In the genomic region with DNA sequence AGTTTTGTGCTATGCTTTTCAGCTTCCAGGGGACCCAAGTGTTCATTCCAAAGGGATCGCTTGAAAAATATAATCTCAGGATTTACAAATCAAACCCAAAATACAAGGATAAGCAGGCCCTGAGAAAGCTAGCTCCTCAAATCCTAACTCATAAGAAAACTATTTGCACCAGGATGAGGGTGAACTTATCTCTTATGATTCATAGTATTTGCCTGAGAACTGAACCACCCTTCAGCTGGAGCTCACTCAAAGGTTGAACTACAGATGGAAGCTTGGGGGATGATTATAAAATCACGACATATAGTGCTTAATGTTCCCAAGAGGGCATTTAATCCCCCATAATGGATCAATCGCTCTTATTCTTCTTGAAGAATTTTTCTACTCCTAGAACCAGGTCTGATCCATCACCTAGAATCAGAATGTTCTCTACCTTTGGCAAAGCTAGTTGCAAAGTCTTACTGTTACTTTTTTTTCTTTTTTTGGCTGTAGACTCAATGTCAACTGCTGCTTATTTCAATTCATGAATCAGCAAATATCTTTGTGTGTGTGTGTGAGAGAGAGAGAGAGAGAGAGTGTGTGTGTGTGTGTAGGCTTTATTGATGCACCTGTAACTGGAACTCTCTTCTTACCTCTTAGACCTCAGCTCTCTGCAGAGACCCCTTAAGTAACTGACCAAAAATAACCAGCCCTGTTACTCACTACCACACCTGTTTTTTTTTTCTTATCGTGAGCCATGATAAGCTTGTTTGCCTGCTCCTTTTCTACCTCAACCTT, we compare ENCODE assay signal across 10 cellular contexts. TPM values are rescaled to one million over a fixed set of nuclear protein-coding genes. Genes with fewer than 3 reads are reported as not detected.
DNase-seq lines count a peak whose midpoint lies in the region; ATAC-seq and TF ChIP-seq lines count a peak whose summit lies in the region.
"Had no signal": no experiment of that assay in that cellular context is flagged by ENCODE, and none has a peak within 500 bp of the region (broad histone marks: within the 10 kb centered on the region; RNA-seq: fewer than 3 reads in every experiment).

No MANE protein-coding gene starts in this region.

- no peaks in the 10 kb centered on the region for H3K27me3 ChIP-seq in ovary
- H3K27me3 ChIP-seq: adrenal gland, transverse colon had no signal

- TF ChIP-seq POLR2A in ovary (IDR thresholded peaks at IDR 0.05), result no peak

- POLR2A ChIA-PET in activated CD4-positive, alpha-beta T cell treated with anti-CD3 and anti-CD28 coated beads for 36 hours (lab: Charles Lee), result interaction anchor here (0.5 to 2.0 kb wide), 5 partner anchors 12 to 585 kb away, joined by 3 to 8 read pairs (median 6); partner anchors contain the start of gene ARL4C

- peak; percentile 34 for ATAC-seq in activated CD4-positive, alpha-beta T cell treated with anti-CD3 and anti-CD28 coated beads for 36 hours
- peak; percentile 23 for ATAC-seq in T-helper 17 cell
- ATAC-seq in stimulated activated naive CD8-positive, alpha-beta T cell treated with anti-CD3 and anti-CD28 coated beads, Interleukin-15, Interleukin-2, amounts not matched to agents 100 U/mL and 50 U/mL, for 24 hours, result peak; percentile 33
- ATAC-seq in HG02610 (IDR thresholded peaks at IDR 0.05; ENCODE audit: unreplicated experiment), result no peak

- no peak overlapping the region for H3K27ac ChIP-seq in ovary
- H3K27ac ChIP-seq: adrenal gland, transverse colon had no signal

- no peak for TF ChIP-seq EP300 in ovary (IDR thresholded peaks at IDR 0.05)

- no peaks in the 10 kb centered on the region for H3K9me3 Mint-ChIP-seq in activated CD4-positive, alpha-beta T cell treated with anti-CD3 and anti-CD28 coated beads for 36 hours (ENCODE audit: low read depth)

- no peaks in the 10 kb centered on the region for H3K4me1 ChIP-seq in ovary (ENCODE audit: insufficient read depth)
- H3K4me1 ChIP-seq: adrenal gland, transverse colon had no signal

- no peaks in the 10 kb centered on the region for H3K36me3 ChIP-seq in ovary
- H3K36me3 ChIP-seq: adrenal gland, transverse colon had no signal

- no peak for TF ChIP-seq CTCF in fibroblast of mammary gland (conservative IDR thresholded peaks at IDR 0.05; ENCODE audit: control insufficient read depth, insufficient read depth, low read depth, low read length)
- TF ChIP-seq CTCF in ovary (IDR thresholded peaks at IDR 0.05), result no peak

- peaks cover 85% of the 10 kb centered on the region for H3K4me1 Mint-ChIP-seq in activated CD4-positive, alpha-beta T cell treated with anti-CD3 and anti-CD28 coated beads for 36 hours
- peaks cover 54% of the 10 kb centered on the region for H3K4me1 Mint-ChIP-seq in T-helper 17 cell

- no peak for DNase-seq in activated CD4-positive, alpha-beta T cell treated with anti-CD3 and anti-CD28 coated beads for 36 hours
- no peak for DNase-seq in activated CD4-positive, alpha-beta T cell treated with anti-CD3 and anti-CD28 coated beads, Interleukin-2, amount 50 U/mL, for 4 hours
- DNase-seq in T-helper 17 cell (no peak), fibroblast of mammary gland (ENCODE audit: low read depth) (peak; percentile 79), HuH-7 (ENCODE audit: low spot score) (no peak), ovary (no peak)
- no peak for DNase-seq in stimulated activated naive CD8-positive, alpha-beta T cell treated with anti-CD3 and anti-CD28 coated beads, Interleukin-15, Interleukin-2, amounts not matched to agents 100 U/mL and 50 U/mL, for 24 hours
- DNase-seq: transverse colon had no signal

- H3K9me3 ChIP-seq in T-helper 17 cell (ENCODE audit: control insufficient read depth, low read length, poor library complexity, severe bottlenecking), result no peaks in the 10 kb centered on the region
- H3K9me3 ChIP-seq in ovary, result no peaks in the 10 kb centered on the region
- H3K9me3 ChIP-seq: adrenal gland, transverse colon had no signal

- intact Hi-C loops in activated CD4-positive, alpha-beta T cell treated with anti-CD3 and anti-CD28 coated beads for 36 hours (cut with DNase I, micrococcal nuclease), result loop anchor here in 1 of 2 experiments (2.0 kb wide), 2 partner anchors 143 to 161 kb away; no protein-coding TSS in a partner anchor
- intact Hi-C loops in ovary (cut with DNase I), result no loop called here

- H3K4me3 Mint-ChIP-seq in activated CD4-positive, alpha-beta T cell treated with anti-CD3 and anti-CD28 coated beads for 36 hours, result peak overlapping the region; percentile 79
- peak overlapping the region; percentile 93 for H3K4me3 Mint-ChIP-seq in T-helper 17 cell

- H3K27ac Mint-ChIP-seq in activated CD4-positive, alpha-beta T cell treated with anti-CD3 and anti-CD28 coated beads for 36 hours, result peak overlapping the region; percentile 93
- H3K27ac Mint-ChIP-seq in T-helper 17 cell, result peak overlapping the region; percentile 90

- CTCF ChIA-PET in activated CD4-positive, alpha-beta T cell treated with anti-CD3 and anti-CD28 coated beads for 36 hours (lab: Charles Lee), result interaction anchor here (0.7 to 1.3 kb wide), 6 partner anchors 9 to 93 kb away, joined by 3 to 4 read pairs (median 3); partner anchors contain the start of gene ARL4C

- H3K4me3 ChIP-seq in fibroblast of mammary gland (ENCODE audit: control insufficient read depth, low read depth, low read length) (no peak overlapping the region), ovary (no peak overlapping the region)
- H3K4me3 ChIP-seq: adrenal gland, transverse colon had no signal

- peaks cover 13% of the 10 kb centered on the region for H3K36me3 Mint-ChIP-seq in activated CD4-positive, alpha-beta T cell treated with anti-CD3 and anti-CD28 coated beads for 36 hours (ENCODE audit: low read depth)
- peaks cover 6% of the 10 kb centered on the region for H3K36me3 Mint-ChIP-seq in T-helper 17 cell (ENCODE audit: low read depth)

- WGBS in ovary, 3 donors, result 50 to 63% (median 62%) methylated on average over 4 of the region's 4 CpGs

- no peaks in the 10 kb centered on the region for H3K27me3 Mint-ChIP-seq in activated CD4-positive, alpha-beta T cell treated with anti-CD3 and anti-CD28 coated beads for 36 hours
- H3K27me3 Mint-ChIP-seq in T-helper 17 cell, result no peaks in the 10 kb centered on the region

RNA-seq across cellular contexts. Expression of gene ARL4C, which starts 44.8 kb away (rescaled TPM):
- 10 to 100 TPM; 27.2 to 32.8 TPM for total RNA-seq in activated CD4-positive, alpha-beta T cell treated with anti-CD3 and anti-CD28 coated beads for 36 hours
- total RNA-seq in T-helper 17 cell, result 100 to 1,000 TPM; 365 to 393 TPM
- 10 to 100 TPM in 1 of 7 donors, 1 to 10 TPM in 5, under 1 TPM in 1; 0.94 to 18.3 (median 5.1) TPM for total RNA-seq in ovary
- polyA plus RNA-seq in ovary, result 1 to 10 TPM; 2.2 to 7.5 TPM

Comparison
In these comparisons a context has a peak if more than half of its experiments do, and no peak if none do; other contexts are left out.
1. RNA of gene ARL4C, which starts 44.8 kb away (total RNA-seq): 365 to 393 TPM in T-helper 17 cell; 27.2 to 32.8 TPM in activated CD4-positive, alpha-beta T cell treated with anti-CD3 and anti-CD28 coated beads for 36 hours and 0.94 to 18.3 TPM in ovary; every median in the first group is over 10 times any median in the second.